1 cellular context compared by ENCODE assay signal in genomic region chr10:8211631-8212030, GRCh38.
TF ChIP-seq lines count a peak whose summit lies in the region.

No MANE protein-coding gene starts in this region.

TF ChIP-seq in HepG2, 621 proteins besides CTCF, POLR2A, EP300 and RAD21 (continued from another document):
- TF ChIP-seq ASH2L (IDR thresholded peaks at IDR 0.05; ENCODE audit: insufficient read length, low read depth, low read length) (no peak), RNF2 (conservative IDR thresholded peaks at IDR 0.05; ENCODE audit: low read depth) (no peak)
